Comparison of ENCODE assay signal across 27 cellular contexts in genomic region chr7:132451161-132451560, GRCh38.
A peak's percentile ranks its signal among the peaks of the same experiment; 100 is the strongest.
DNase-seq lines count a peak whose midpoint lies in the region; ATAC-seq lines count a peak whose summit lies in the region.
"Had no signal": no experiment of that assay in that cellular context is flagged by ENCODE, and none has a peak within 500 bp of the region (broad histone marks: within the 10 kb centered on the region; RNA-seq: fewer than 3 reads in every experiment).

No MANE protein-coding gene starts in this region.

- peaks cover 0 to 4% of the 10 kb centered on the region in 2 donors for H3K4me1 ChIP-seq in aorta (ENCODE audit: control insufficient read depth in 1 of 2, insufficient read depth in 2 of 2, low read length in 2 of 2)
- H3K4me1 ChIP-seq: ascending aorta, sigmoid colon had no signal

- WGBS in aorta, 2 donors: 94 to 95% methylated on average over 6 of the region's 6 CpGs

- no peaks in the 10 kb centered on the region for H3K27me3 ChIP-seq in aorta (ENCODE audit: control insufficient read depth in 1 of 2, insufficient read depth in 2 of 2, low read length in 1 of 2)
- H3K27me3 ChIP-seq: ascending aorta, heart left ventricle, sigmoid colon had no signal

- peaks cover 14% of the 10 kb centered on the region for H3K9me3 Mint-ChIP-seq in activated naive CD4-positive, alpha-beta T cell treated with anti-CD3 and anti-CD28 coated beads, Interleukin-2, amount 10 ng/mL, durations not matched to agents 7 days and 5 days
- peaks cover 3% of the 10 kb centered on the region for H3K9me3 Mint-ChIP-seq in activated naive CD8-positive, alpha-beta T cell treated with anti-CD3 and anti-CD28 coated beads for 36 hours
- H3K9me3 Mint-ChIP-seq in naive thymus-derived CD8-positive, alpha-beta T cell: no peaks in the 10 kb centered on the region

- peaks cover 11% of the 10 kb centered on the region for H3K27me3 Mint-ChIP-seq in activated naive CD4-positive, alpha-beta T cell treated with anti-CD3 and anti-CD28 coated beads, Interleukin-2, amount 10 ng/mL, durations not matched to agents 7 days and 5 days
- H3K27me3 Mint-ChIP-seq in activated naive CD8-positive, alpha-beta T cell treated with anti-CD3 and anti-CD28 coated beads for 36 hours: no peaks in the 10 kb centered on the region
- no peaks in the 10 kb centered on the region for H3K27me3 Mint-ChIP-seq in naive thymus-derived CD8-positive, alpha-beta T cell

- peaks cover 94% of the 10 kb centered on the region for H3K4me1 Mint-ChIP-seq in activated naive CD4-positive, alpha-beta T cell treated with anti-CD3 and anti-CD28 coated beads, Interleukin-2, amount 10 ng/mL, durations not matched to agents 7 days and 5 days
- H3K4me1 Mint-ChIP-seq in activated naive CD8-positive, alpha-beta T cell treated with anti-CD3 and anti-CD28 coated beads for 36 hours: peaks cover 57% of the 10 kb centered on the region
- H3K4me1 Mint-ChIP-seq in naive thymus-derived CD8-positive, alpha-beta T cell: peaks cover 53 to 79% (median 74%) of the 10 kb centered on the region in 4 donors

- H3K4me3 Mint-ChIP-seq in activated naive CD4-positive, alpha-beta T cell treated with anti-CD3 and anti-CD28 coated beads, Interleukin-2, amount 10 ng/mL, durations not matched to agents 7 days and 5 days: no peak overlapping the region
- no peak overlapping the region for H3K4me3 Mint-ChIP-seq in activated naive CD8-positive, alpha-beta T cell treated with anti-CD3 and anti-CD28 coated beads for 36 hours
- peak overlapping the region in 8 of 10 donors; percentile 7 to 67 (median 26) for H3K4me3 Mint-ChIP-seq in naive thymus-derived CD8-positive, alpha-beta T cell
- H3K4me3 Mint-ChIP-seq: nephron progenitor cell had no signal

- no peaks in the 10 kb centered on the region for H3K9me3 ChIP-seq in aorta (ENCODE audit: control insufficient read depth, low read length)
- H3K9me3 ChIP-seq: ascending aorta, sigmoid colon, thoracic aorta had no signal

- peak; percentile 59 to 84 for ATAC-seq in naive thymus-derived CD8-positive, alpha-beta T cell
- peak; percentile 20 for ATAC-seq in aorta (ENCODE audit: low FRiP score)
- ATAC-seq: activated CD4-positive, CD25-positive, alpha-beta regulatory T cell treated with anti-CD3 and anti-CD28 coated beads, Interleukin-2, amount 50 U/mL, for 24 hours; heart left ventricle; left colon had no signal

- intact Hi-C loops in aorta (cut with DNase I): no loop called here

- DNase-seq in activated naive CD4-positive, alpha-beta T cell treated with anti-CD3 and anti-CD28 coated beads, Interleukin-2, amount 10 ng/mL, durations not matched to agents 7 days and 5 days: peak; percentile 42
- DNase-seq in activated naive CD4-positive, alpha-beta T cell treated with anti-CD3 and anti-CD28 coated beads, Interleukin-2, amount 50 U/mL, for 16 hours: no peak
- DNase-seq in activated naive CD8-positive, alpha-beta T cell treated with anti-CD3 and anti-CD28 coated beads for 36 hours: no peak
- DNase-seq in naive thymus-derived CD8-positive, alpha-beta T cell: peak in 5 of 10 donors; percentile 46 to 62 (median 54)
- DNase-seq in aorta (no peak), NCI-H2029 treated with DMSO at 0.1 percent for 48 hours (lab: John Stamatoyannopoulos, UW) (no peak), NCI-H446 treated with DMSO at 0.1 percent for 48 hours (lab: John Stamatoyannopoulos, UW) (no peak), NCI-H226 (no peak)
- DNase-seq: activated naive CD4-positive, alpha-beta T cell treated with Interleukin-2 at 50 U/mL for 16 hours; caudate nucleus; DMS153; dorsolateral prefrontal cortex; H7; heart left ventricle; NCI-H1417 treated with DMSO at 0.1 percent for 48 hours; NCI-H2107; NCI-H510A; nephron progenitor cell; RPMI8226; sigmoid colon; T1000 had no signal

- no peak overlapping the region for H3K4me3 ChIP-seq in aorta (ENCODE audit: low read length in 2 of 2)
- H3K4me3 ChIP-seq: ascending aorta, dorsolateral prefrontal cortex, heart left ventricle, sigmoid colon, SK-N-MC, thoracic aorta had no signal

- peaks cover 74% of the 10 kb centered on the region for H3K36me3 Mint-ChIP-seq in activated naive CD4-positive, alpha-beta T cell treated with anti-CD3 and anti-CD28 coated beads, Interleukin-2, amount 10 ng/mL, durations not matched to agents 7 days and 5 days
- H3K36me3 Mint-ChIP-seq in activated naive CD8-positive, alpha-beta T cell treated with anti-CD3 and anti-CD28 coated beads for 36 hours: no peaks in the 10 kb centered on the region
- no peaks in the 10 kb centered on the region for H3K36me3 Mint-ChIP-seq in naive thymus-derived CD8-positive, alpha-beta T cell
- H3K36me3 Mint-ChIP-seq: CD14-positive monocyte had no signal

- H3K27ac ChIP-seq in aorta (ENCODE audit: low read depth in 1 of 2, low read length in 2 of 2): no peak overlapping the region
- H3K27ac ChIP-seq: ascending aorta, sigmoid colon, SK-N-MC, thoracic aorta had no signal

- H3K36me3 ChIP-seq in aorta (ENCODE audit: control insufficient read depth in 1 of 2, insufficient read depth in 2 of 2, low read length in 1 of 2): no peaks in the 10 kb centered on the region
- H3K36me3 ChIP-seq: ascending aorta, heart left ventricle, sigmoid colon, thoracic aorta had no signal

- CTCF ChIA-PET in activated naive CD4-positive, alpha-beta T cell treated with anti-CD3 and anti-CD28 coated beads, Interleukin-2, amount 10 ng/mL, durations not matched to agents 7 days and 5 days (lab: Charles Lee): interaction anchor here (1.7 kb wide), 1 partner anchor 12 kb away, joined by 6 read pairs; no protein-coding TSS in a partner anchor

- peak overlapping the region; percentile 58 for H3K27ac Mint-ChIP-seq in activated naive CD4-positive, alpha-beta T cell treated with anti-CD3 and anti-CD28 coated beads, Interleukin-2, amount 10 ng/mL, durations not matched to agents 7 days and 5 days
- peak overlapping the region; percentile 88 for H3K27ac Mint-ChIP-seq in activated naive CD8-positive, alpha-beta T cell treated with anti-CD3 and anti-CD28 coated beads for 36 hours
- peak overlapping the region; percentile 63 to 91 (median 78) for H3K27ac Mint-ChIP-seq in naive thymus-derived CD8-positive, alpha-beta T cell
- H3K27ac Mint-ChIP-seq: CD14-positive monocyte, nephron progenitor cell had no signal

- POLR2A ChIA-PET in naive thymus-derived CD8-positive, alpha-beta T cell (lab: Charles Lee): interaction anchor here (0.6 to 2.9 kb wide), 3 partner anchors 10 to 22 kb away, joined by 3 to 15 read pairs (median 10); no protein-coding TSS in a partner anchor

Comparison
In these comparisons a context has a peak if more than half of its experiments do, and no peak if none do; other contexts are left out.
1. H3K4me3 Mint-ChIP-seq: peak in naive thymus-derived CD8-positive, alpha-beta T cell (8 of 10); none in activated naive CD4-positive, alpha-beta T cell treated with anti-CD3 and anti-CD28 coated beads, Interleukin-2, amount 10 ng/mL, durations not matched to agents 7 days and 5 days (single experiment) and activated naive CD8-positive, alpha-beta T cell treated with anti-CD3 and anti-CD28 coated beads for 36 hours (single experiment).
2. Peak in every context shown above with its lines, with median percentiles within 50 percentile points of each other: H3K27ac Mint-ChIP-seq.